2 cellular contexts compared by ENCODE assay signal in genomic region chr10:119250641-119251314, GRCh38.
TF ChIP-seq lines count a peak whose summit lies in the region.

No MANE protein-coding gene starts in this region.

TF ChIP-seq in K562, 482 proteins besides CTCF, POLR2A, EP300 and RAD21 (continued from another document and continues in another):
- peak; percentile 68 for TF ChIP-seq MAFF (IDR thresholded peaks at IDR 0.05; ENCODE audit: low read length)
- peak; percentile 79 for TF ChIP-seq MAFK (IDR thresholded peaks at IDR 0.05; ENCODE audit: low read length)
- TF ChIP-seq, protein P1, sequence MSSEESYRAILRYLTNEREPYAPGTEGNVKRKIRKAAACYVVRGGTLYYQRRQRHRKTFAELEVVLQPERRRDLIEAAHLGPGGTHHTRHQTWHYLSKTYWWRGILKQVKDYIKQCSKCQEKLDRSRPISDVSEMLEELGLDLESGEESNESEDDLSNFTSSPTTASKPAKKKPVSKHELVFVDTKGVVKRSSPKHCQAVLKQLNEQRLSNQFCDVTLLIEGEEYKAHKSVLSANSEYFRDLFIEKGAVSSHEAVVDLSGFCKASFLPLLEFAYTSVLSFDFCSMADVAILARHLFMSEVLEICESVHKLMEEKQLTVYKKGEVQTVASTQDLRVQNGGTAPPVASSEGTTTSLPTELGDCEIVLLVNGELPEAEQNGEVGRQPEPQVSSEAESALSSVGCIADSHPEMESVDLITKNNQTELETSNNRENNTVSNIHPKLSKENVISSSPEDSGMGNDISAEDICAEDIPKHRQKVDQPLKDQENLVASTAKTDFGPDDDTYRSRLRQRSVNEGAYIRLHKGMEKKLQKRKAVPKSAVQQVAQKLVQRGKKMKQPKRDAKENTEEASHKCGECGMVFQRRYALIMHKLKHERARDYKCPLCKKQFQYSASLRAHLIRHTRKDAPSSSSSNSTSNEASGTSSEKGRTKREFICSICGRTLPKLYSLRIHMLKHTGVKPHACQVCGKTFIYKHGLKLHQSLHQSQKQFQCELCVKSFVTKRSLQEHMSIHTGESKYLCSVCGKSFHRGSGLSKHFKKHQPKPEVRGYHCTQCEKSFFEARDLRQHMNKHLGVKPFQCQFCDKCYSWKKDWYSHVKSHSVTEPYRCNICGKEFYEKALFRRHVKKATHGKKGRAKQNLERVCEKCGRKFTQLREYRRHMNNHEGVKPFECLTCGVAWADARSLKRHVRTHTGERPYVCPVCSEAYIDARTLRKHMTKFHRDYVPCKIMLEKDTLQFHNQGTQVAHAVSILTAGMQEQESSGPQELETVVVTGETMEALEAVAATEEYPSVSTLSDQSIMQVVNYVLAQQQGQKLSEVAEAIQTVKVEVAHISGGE (CRISPR knock-in tag; IDR thresholded peaks at IDR 0.05): 0 out of 6 replicates have a peak, but pooled peaks of 1 of the 3 experiments have one; percentile 26
- TF ChIP-seq DPF2 (IDR thresholded peaks at IDR 0.05): peak; percentile 75
- peak; percentile 52; the same call in 1 of the 2 replicates for TF ChIP-seq CBFA2T3 (IDR thresholded peaks at IDR 0.05)
- no peak for TF ChIP-seq RCOR1 (IDR thresholded peaks at IDR 0.05; ENCODE audit: borderline replicate concordance in 1 of 2, low read depth in 2 of 2, low read length in 2 of 2)
- TF ChIP-seq ZNF197 (CRISPR knock-in tag; IDR thresholded peaks at IDR 0.05; ENCODE audit: low read depth): no peak
- peak; percentile 91 for TF ChIP-seq ZNF316 (IDR thresholded peaks at IDR 0.05)
- TF ChIP-seq, protein P2, sequence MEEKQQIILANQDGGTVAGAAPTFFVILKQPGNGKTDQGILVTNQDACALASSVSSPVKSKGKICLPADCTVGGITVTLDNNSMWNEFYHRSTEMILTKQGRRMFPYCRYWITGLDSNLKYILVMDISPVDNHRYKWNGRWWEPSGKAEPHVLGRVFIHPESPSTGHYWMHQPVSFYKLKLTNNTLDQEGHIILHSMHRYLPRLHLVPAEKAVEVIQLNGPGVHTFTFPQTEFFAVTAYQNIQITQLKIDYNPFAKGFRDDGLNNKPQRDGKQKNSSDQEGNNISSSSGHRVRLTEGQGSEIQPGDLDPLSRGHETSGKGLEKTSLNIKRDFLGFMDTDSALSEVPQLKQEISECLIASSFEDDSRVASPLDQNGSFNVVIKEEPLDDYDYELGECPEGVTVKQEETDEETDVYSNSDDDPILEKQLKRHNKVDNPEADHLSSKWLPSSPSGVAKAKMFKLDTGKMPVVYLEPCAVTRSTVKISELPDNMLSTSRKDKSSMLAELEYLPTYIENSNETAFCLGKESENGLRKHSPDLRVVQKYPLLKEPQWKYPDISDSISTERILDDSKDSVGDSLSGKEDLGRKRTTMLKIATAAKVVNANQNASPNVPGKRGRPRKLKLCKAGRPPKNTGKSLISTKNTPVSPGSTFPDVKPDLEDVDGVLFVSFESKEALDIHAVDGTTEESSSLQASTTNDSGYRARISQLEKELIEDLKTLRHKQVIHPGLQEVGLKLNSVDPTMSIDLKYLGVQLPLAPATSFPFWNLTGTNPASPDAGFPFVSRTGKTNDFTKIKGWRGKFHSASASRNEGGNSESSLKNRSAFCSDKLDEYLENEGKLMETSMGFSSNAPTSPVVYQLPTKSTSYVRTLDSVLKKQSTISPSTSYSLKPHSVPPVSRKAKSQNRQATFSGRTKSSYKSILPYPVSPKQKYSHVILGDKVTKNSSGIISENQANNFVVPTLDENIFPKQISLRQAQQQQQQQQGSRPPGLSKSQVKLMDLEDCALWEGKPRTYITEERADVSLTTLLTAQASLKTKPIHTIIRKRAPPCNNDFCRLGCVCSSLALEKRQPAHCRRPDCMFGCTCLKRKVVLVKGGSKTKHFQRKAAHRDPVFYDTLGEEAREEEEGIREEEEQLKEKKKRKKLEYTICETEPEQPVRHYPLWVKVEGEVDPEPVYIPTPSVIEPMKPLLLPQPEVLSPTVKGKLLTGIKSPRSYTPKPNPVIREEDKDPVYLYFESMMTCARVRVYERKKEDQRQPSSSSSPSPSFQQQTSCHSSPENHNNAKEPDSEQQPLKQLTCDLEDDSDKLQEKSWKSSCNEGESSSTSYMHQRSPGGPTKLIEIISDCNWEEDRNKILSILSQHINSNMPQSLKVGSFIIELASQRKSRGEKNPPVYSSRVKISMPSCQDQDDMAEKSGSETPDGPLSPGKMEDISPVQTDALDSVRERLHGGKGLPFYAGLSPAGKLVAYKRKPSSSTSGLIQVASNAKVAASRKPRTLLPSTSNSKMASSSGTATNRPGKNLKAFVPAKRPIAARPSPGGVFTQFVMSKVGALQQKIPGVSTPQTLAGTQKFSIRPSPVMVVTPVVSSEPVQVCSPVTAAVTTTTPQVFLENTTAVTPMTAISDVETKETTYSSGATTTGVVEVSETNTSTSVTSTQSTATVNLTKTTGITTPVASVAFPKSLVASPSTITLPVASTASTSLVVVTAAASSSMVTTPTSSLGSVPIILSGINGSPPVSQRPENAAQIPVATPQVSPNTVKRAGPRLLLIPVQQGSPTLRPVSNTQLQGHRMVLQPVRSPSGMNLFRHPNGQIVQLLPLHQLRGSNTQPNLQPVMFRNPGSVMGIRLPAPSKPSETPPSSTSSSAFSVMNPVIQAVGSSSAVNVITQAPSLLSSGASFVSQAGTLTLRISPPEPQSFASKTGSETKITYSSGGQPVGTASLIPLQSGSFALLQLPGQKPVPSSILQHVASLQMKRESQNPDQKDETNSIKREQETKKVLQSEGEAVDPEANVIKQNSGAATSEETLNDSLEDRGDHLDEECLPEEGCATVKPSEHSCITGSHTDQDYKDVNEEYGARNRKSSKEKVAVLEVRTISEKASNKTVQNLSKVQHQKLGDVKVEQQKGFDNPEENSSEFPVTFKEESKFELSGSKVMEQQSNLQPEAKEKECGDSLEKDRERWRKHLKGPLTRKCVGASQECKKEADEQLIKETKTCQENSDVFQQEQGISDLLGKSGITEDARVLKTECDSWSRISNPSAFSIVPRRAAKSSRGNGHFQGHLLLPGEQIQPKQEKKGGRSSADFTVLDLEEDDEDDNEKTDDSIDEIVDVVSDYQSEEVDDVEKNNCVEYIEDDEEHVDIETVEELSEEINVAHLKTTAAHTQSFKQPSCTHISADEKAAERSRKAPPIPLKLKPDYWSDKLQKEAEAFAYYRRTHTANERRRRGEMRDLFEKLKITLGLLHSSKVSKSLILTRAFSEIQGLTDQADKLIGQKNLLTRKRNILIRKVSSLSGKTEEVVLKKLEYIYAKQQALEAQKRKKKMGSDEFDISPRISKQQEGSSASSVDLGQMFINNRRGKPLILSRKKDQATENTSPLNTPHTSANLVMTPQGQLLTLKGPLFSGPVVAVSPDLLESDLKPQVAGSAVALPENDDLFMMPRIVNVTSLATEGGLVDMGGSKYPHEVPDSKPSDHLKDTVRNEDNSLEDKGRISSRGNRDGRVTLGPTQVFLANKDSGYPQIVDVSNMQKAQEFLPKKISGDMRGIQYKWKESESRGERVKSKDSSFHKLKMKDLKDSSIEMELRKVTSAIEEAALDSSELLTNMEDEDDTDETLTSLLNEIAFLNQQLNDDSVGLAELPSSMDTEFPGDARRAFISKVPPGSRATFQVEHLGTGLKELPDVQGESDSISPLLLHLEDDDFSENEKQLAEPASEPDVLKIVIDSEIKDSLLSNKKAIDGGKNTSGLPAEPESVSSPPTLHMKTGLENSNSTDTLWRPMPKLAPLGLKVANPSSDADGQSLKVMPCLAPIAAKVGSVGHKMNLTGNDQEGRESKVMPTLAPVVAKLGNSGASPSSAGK (IDR thresholded peaks at IDR 0.05): peak; percentile 62
- TF ChIP-seq CREM (IDR thresholded peaks at IDR 0.05; ENCODE audit: low read depth): 0 out of 2 replicates have a peak, but pooled peaks have one; percentile 3

TF ChIP-seq in HepG2, 621 proteins besides CTCF, POLR2A, EP300 and RAD21:
- TF ChIP-seq MAFK (conservative IDR thresholded peaks at IDR 0.05 in 1 of 2, IDR thresholded peaks at IDR 0.05 in 1 of 2; ENCODE audit: low read length in 2 of 2) (peak; percentile 32 to 49; a peak in 2 of 4 replicates), NFRKB (IDR thresholded peaks at IDR 0.05) (no peak)
